ENCODE assay signal across 8 cellular contexts in the genomic region with DNA sequence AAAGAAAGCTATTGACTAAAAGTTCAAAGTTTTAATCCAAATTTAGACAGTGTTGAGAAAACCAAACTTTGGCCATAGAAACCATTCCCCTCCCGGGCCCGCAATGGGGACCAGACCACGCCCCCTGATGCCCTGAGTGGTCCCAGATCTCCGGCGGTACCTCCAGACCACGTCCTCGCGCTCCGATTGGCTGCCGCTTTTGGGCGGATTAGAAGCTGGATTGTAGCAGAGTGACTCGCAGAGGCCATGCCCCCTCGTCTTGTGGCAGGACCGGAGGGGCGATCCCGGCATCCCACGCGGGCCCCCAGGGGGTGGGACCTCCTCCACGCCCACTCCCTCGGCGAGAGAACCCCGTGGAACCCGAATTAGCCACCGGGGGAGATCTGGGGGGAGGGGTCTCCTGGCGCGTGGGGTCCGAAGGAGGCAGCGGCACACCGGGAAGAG. TPM values are rescaled to one million over a fixed set of nuclear protein-coding genes. Genes with fewer than 3 reads are reported as not detected.
DNase-seq lines count a peak whose midpoint lies in the region; ATAC-seq, FAIRE-seq and TF ChIP-seq lines count a peak whose summit lies in the region.

No MANE protein-coding gene starts in this region.

- peak; percentile 96 for ATAC-seq in SK-N-SH treated with all-trans-retinoic acid at 6 μM for 48 hours
- peak; percentile 83 for ATAC-seq in activated naive CD8-positive, alpha-beta T cell treated with anti-CD3 and anti-CD28 coated beads, Interleukin-2, amount 10 ng/mL, durations not matched to agents 7 days and 5 days (ENCODE audit: low read depth)
- no peak for ATAC-seq in GM19395 (IDR thresholded peaks at IDR 0.05; ENCODE audit: unreplicated experiment)

- TF ChIP-seq RAD21 in Ishikawa (IDR thresholded peaks at IDR 0.05; ENCODE audit: low read depth) = no peak

- no peak for TF ChIP-seq EP300 in Ishikawa (IDR thresholded peaks at IDR 0.05; ENCODE audit: borderline replicate concordance)

- no peaks in the 10 kb centered on the region for H3K9me3 Mint-ChIP-seq in activated naive CD8-positive, alpha-beta T cell treated with anti-CD3 and anti-CD28 coated beads, Interleukin-2, amount 10 ng/mL, durations not matched to agents 7 days and 5 days
- H3K9me3 Mint-ChIP-seq in type B pancreatic cell = no peaks in the 10 kb centered on the region

- intact Hi-C loops in cardiac septum (cut with DNase I) = loop anchor here (5.0 kb wide), 1 partner anchor 190 kb away; a partner anchor contains a TSS
- intact Hi-C loops in posterior vena cava (cut with DNase I) = loop anchor here (10.0 kb wide), 3 partner anchors 162 to 192 kb away; a partner anchor contains a TSS

- DNase-seq in GM12891 (ENCODE audit: insufficient read length, low spot score) (peak; percentile 93), cardiac septum (ENCODE audit: low spot score) (peak; percentile 89), posterior vena cava (ENCODE audit: low spot score) (peak; percentile 92), type B pancreatic cell (ENCODE audit: extremely low spot score, unreplicated experiment) (peak; percentile 88)
- DNase-seq in activated naive CD8-positive, alpha-beta T cell treated with anti-CD3 and anti-CD28 coated beads, Interleukin-2, amount 10 ng/mL, durations not matched to agents 7 days and 5 days = peak; percentile 79

- H3K27ac Mint-ChIP-seq in activated naive CD8-positive, alpha-beta T cell treated with anti-CD3 and anti-CD28 coated beads, Interleukin-2, amount 10 ng/mL, durations not matched to agents 7 days and 5 days = peak overlapping the region; percentile 82
- H3K27ac Mint-ChIP-seq in type B pancreatic cell = peak overlapping the region; percentile 68

- no peaks in the 10 kb centered on the region for H3K36me3 Mint-ChIP-seq in activated naive CD8-positive, alpha-beta T cell treated with anti-CD3 and anti-CD28 coated beads, Interleukin-2, amount 10 ng/mL, durations not matched to agents 7 days and 5 days
- H3K36me3 Mint-ChIP-seq in type B pancreatic cell = peaks cover 4% of the 10 kb centered on the region

- peaks cover 1% of the 10 kb centered on the region for H3K27me3 Mint-ChIP-seq in activated naive CD8-positive, alpha-beta T cell treated with anti-CD3 and anti-CD28 coated beads, Interleukin-2, amount 10 ng/mL, durations not matched to agents 7 days and 5 days
- H3K27me3 Mint-ChIP-seq in type B pancreatic cell = no peaks in the 10 kb centered on the region

- peak overlapping the region; percentile 91 for H3K4me3 Mint-ChIP-seq in activated naive CD8-positive, alpha-beta T cell treated with anti-CD3 and anti-CD28 coated beads, Interleukin-2, amount 10 ng/mL, durations not matched to agents 7 days and 5 days
- H3K4me3 Mint-ChIP-seq in type B pancreatic cell = peak overlapping the region; percentile 92

- peaks cover 15% of the 10 kb centered on the region for H3K4me1 Mint-ChIP-seq in activated naive CD8-positive, alpha-beta T cell treated with anti-CD3 and anti-CD28 coated beads, Interleukin-2, amount 10 ng/mL, durations not matched to agents 7 days and 5 days
- H3K4me1 Mint-ChIP-seq in type B pancreatic cell (ENCODE audit: unreplicated experiment) = peaks cover 20% of the 10 kb centered on the region

- no peak for TF ChIP-seq CTCF in type B pancreatic cell (conservative IDR thresholded peaks at IDR 0.05)

- POLR2A ChIA-PET in activated naive CD8-positive, alpha-beta T cell treated with anti-CD3 and anti-CD28 coated beads, Interleukin-2, amount 10 ng/mL, durations not matched to agents 7 days and 5 days (lab: Charles Lee) = interaction anchor here (0.6 to 2.4 kb wide), 9 partner anchors 25 to 191 kb away, joined by 3 to 9 read pairs (median 3); a partner anchor contains a TSS

- TF ChIP-seq POLR2A in GM12891 (IDR thresholded peaks at IDR 0.05; ENCODE audit: low read depth, low read length) = no peak

- peak; percentile 94 for FAIRE-seq in GM12891 (lab: Jason Lieb, UNC)

TF ChIP-seq in GM12891, 5 proteins besides CTCF, POLR2A, EP300 and RAD21:
- TF ChIP-seq POU2F2 (IDR thresholded peaks at IDR 0.05; ENCODE audit: low read depth, low read length) (no peak), PAX5 (IDR thresholded peaks at IDR 0.05; ENCODE audit: insufficient read depth, low read length, severe bottlenecking) (no peak), SPI1 (IDR thresholded peaks at IDR 0.05; ENCODE audit: low read depth, low read length) (no peak), TAF1 (IDR thresholded peaks at IDR 0.05; ENCODE audit: low read depth, low read length) (no peak), POLR2AphosphoS5 (IDR thresholded peaks at IDR 0.05; ENCODE audit: low read depth, low read length) (no peak)

TF ChIP-seq in Ishikawa, 13 proteins besides CTCF, POLR2A, EP300 and RAD21:
- TF ChIP-seq TEAD4 (IDR thresholded peaks at IDR 0.05) (no peak), ZBTB7A (IDR thresholded peaks at IDR 0.05; ENCODE audit: low read depth) (peak; percentile 95), NFIC (IDR thresholded peaks at IDR 0.05) (no peak), CEBPB (IDR thresholded peaks at IDR 0.05) (no peak), TCF12 (IDR thresholded peaks at IDR 0.05; ENCODE audit: low read depth) (no peak), TAF1 (IDR thresholded peaks at IDR 0.05; ENCODE audit: low read depth) (0 out of 2 replicates have a peak, but pooled peaks have one; percentile 39)
- TF ChIP-seq, protein P1, sequence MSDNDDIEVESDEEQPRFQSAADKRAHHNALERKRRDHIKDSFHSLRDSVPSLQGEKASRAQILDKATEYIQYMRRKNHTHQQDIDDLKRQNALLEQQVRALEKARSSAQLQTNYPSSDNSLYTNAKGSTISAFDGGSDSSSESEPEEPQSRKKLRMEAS (IDR thresholded peaks at IDR 0.05) = peak; percentile 37; the same call in 1 of the 2 replicates
TF ChIP-seq in Ishikawa: peak in this region for 3.

TF ChIP-seq in SK-N-SH treated with all-trans-retinoic acid at 6 μM for 48 hours, 23 proteins besides CTCF, POLR2A, EP300 and RAD21:
- TF ChIP-seq ZC3H10 (CRISPR knock-in tag; IDR thresholded peaks at IDR 0.05) (no peak), TCF4 (CRISPR knock-in tag; IDR thresholded peaks at IDR 0.05; ENCODE audit: borderline replicate concordance) (no peak), ARNTL (CRISPR knock-in tag; IDR thresholded peaks at IDR 0.05; ENCODE audit: borderline replicate concordance, low read depth) (no peak), ZNF8 (CRISPR knock-in tag; IDR thresholded peaks at IDR 0.05) (no peak), PPARA (CRISPR knock-in tag; IDR thresholded peaks at IDR 0.05; ENCODE audit: borderline replicate concordance) (no peak), TOX (CRISPR knock-in tag; IDR thresholded peaks at IDR 0.05; ENCODE audit: borderline replicate concordance) (no peak)
- TF ChIP-seq, protein P2, sequence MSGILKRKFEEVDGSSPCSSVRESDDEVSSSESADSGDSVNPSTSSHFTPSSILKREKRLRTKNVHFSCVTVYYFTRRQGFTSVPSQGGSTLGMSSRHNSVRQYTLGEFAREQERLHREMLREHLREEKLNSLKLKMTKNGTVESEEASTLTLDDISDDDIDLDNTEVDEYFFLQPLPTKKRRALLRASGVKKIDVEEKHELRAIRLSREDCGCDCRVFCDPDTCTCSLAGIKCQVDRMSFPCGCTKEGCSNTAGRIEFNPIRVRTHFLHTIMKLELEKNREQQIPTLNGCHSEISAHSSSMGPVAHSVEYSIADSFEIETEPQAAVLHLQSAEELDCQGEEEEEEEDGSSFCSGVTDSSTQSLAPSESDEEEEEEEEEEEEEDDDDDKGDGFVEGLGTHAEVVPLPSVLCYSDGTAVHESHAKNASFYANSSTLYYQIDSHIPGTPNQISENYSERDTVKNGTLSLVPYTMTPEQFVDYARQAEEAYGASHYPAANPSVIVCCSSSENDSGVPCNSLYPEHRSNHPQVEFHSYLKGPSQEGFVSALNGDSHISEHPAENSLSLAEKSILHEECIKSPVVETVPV (CRISPR knock-in tag; IDR thresholded peaks at IDR 0.05) = no peak

RNA-seq across cellular contexts. Expression of a gene that starts 0.8 kb away (rescaled TPM):
- polyA plus RNA-seq in GM12891 (2012; ENCODE audit: low read depth, missing spikeins) = 8.2 TPM
- 1 to 10 TPM; 2.6 to 3.3 TPM for total RNA-seq in activated naive CD8-positive, alpha-beta T cell treated with anti-CD3 and anti-CD28 coated beads, Interleukin-2, amount 10 ng/mL, durations not matched to agents 7 days and 5 days
- total RNA-seq in cardiac septum = 1.9 TPM
- 1 to 10 TPM; 5.6 to 6.6 TPM for total RNA-seq in posterior vena cava
- 9.4 and 12.9 TPM in 2 replicates for total RNA-seq in type B pancreatic cell (ENCODE audit: low replicate concordance)

RNA-seq across cellular contexts. Expression of a gene that starts 26.3 kb away (rescaled TPM):
- polyA plus RNA-seq in GM12891 (2012; ENCODE audit: low read depth, missing spikeins) = 53.9 TPM
- 10 to 100 TPM; 40.6 to 43.9 TPM for total RNA-seq in activated naive CD8-positive, alpha-beta T cell treated with anti-CD3 and anti-CD28 coated beads, Interleukin-2, amount 10 ng/mL, durations not matched to agents 7 days and 5 days
- total RNA-seq in cardiac septum = 48.9 TPM
- total RNA-seq in posterior vena cava = 10 to 100 TPM; 21.7 to 24.9 TPM
- total RNA-seq in type B pancreatic cell (ENCODE audit: low replicate concordance) = 52.8 and 73.3 TPM in 2 replicates

RNA-seq across cellular contexts. Expression of a gene that starts 31.3 kb away (rescaled TPM):
- 9.8 TPM for polyA plus RNA-seq in GM12891 (2012; ENCODE audit: low read depth, missing spikeins)
- 1 to 10 TPM; 4.0 to 7.0 TPM for total RNA-seq in activated naive CD8-positive, alpha-beta T cell treated with anti-CD3 and anti-CD28 coated beads, Interleukin-2, amount 10 ng/mL, durations not matched to agents 7 days and 5 days
- 106 TPM for total RNA-seq in cardiac septum
- total RNA-seq in posterior vena cava = 10 to 100 TPM; 91.0 to 91.2 TPM
- total RNA-seq in type B pancreatic cell (ENCODE audit: low replicate concordance) = 15.8 and 45.4 TPM in 2 replicates

RNA-seq across cellular contexts. Expression of a gene that starts 35.1 kb away (rescaled TPM):
- 72.6 TPM for polyA plus RNA-seq in GM12891 (2012; ENCODE audit: low read depth, missing spikeins)
- total RNA-seq in activated naive CD8-positive, alpha-beta T cell treated with anti-CD3 and anti-CD28 coated beads, Interleukin-2, amount 10 ng/mL, durations not matched to agents 7 days and 5 days = 10 to 100 TPM; 82.8 to 83.9 TPM
- total RNA-seq in cardiac septum (87.0 TPM), posterior vena cava (100 to 1,000 TPM in 1 of 2 donors, 10 to 100 TPM in 1; 72.8 to 172 TPM), type B pancreatic cell (ENCODE audit: low replicate concordance) (57.5 and 161 TPM in 2 replicates)
